Comparison of ENCODE assay signal across 15 cellular contexts in the genomic region with DNA sequence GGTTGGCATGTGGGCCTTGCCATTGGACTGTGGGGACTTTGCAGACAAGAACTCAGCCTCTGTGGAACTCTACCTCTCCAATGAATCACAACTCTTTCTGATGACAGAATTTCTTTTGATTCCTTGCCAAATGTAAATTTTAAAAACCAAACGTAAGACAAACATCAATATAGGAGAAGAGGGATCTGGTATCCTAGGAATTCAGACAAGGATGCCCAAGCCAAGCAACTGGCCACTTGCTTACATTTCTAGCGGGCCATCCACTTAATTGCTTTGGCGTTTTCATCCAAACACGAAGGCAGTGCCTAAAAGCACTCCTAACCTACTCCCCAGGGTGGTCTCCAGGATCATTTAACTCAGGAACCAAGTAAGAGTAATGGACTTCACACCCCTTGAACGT.
"Had no signal": no experiment of that assay in that cellular context is flagged by ENCODE, and none has a peak within 500 bp of the region (broad histone marks: within the 10 kb centered on the region; RNA-seq: fewer than 3 reads in every experiment).

No MANE protein-coding gene starts in this region.

- DNase-seq: activated CD4-positive, alpha-beta memory T cell treated with anti-CD3 and anti-CD28 coated beads, Interleukin-2, amount 10 ng/mL, durations not matched to agents 7 days and 5 days; activated CD4-positive, alpha-beta T cell treated with anti-CD3 and anti-CD28 coated beads for 4 hours; activated effector memory CD4-positive, alpha-beta T cell treated with Interleukin-2 at 50 U/mL for 16 hours; activated naive CD4-positive, alpha-beta T cell treated with anti-CD3 and anti-CD28 coated beads, Interleukin-2, amount 50 U/mL, for 16 hours; activated T-cell treated with anti-CD3 and anti-CD28 coated beads, Interleukin-2, amount 50 U/mL, for 24 hours; cortex of kidney; effector CD4-positive, alpha-beta T cell; left ventricle myocardium inferior; naive B cell; T-helper 1 cell had no signal

- H3K79me2 ChIP-seq: hepatocyte had no signal

- ATAC-seq: stimulated activated memory B cell treated with anti-CD40 and anti-IgM and Interleukin-4, amounts not matched to agents 10 μg/mL and 1 μg/mL and 100 μg/mL, for 72 hours had no signal

- H3K4me1 Mint-ChIP-seq: activated CD4-positive, alpha-beta memory T cell treated with anti-CD3 and anti-CD28 coated beads, Interleukin-2, amount 10 ng/mL, durations not matched to agents 7 days and 5 days; brain; central memory CD8-positive, alpha-beta T cell; stimulated activated memory B cell treated with anti-CD40 and anti-IgM and Interleukin-4, amounts not matched to agents 10 μg/mL and 1 μg/mL and 100 μg/mL, for 72 hours had no signal

- H3K27me3 Mint-ChIP-seq: activated CD4-positive, alpha-beta memory T cell treated with anti-CD3 and anti-CD28 coated beads, Interleukin-2, amount 10 ng/mL, durations not matched to agents 7 days and 5 days; activated T-cell treated with anti-CD3 and anti-CD28 coated beads, Interleukin-2, amount 50 U/mL, for 24 hours; central memory CD8-positive, alpha-beta T cell; naive B cell; stimulated activated memory B cell treated with anti-CD40 and anti-IgM and Interleukin-4, amounts not matched to agents 10 μg/mL and 1 μg/mL and 100 μg/mL, for 72 hours had no signal

- H3K27ac Mint-ChIP-seq: activated CD4-positive, alpha-beta memory T cell treated with anti-CD3 and anti-CD28 coated beads, Interleukin-2, amount 10 ng/mL, durations not matched to agents 7 days and 5 days; activated T-cell treated with anti-CD3 and anti-CD28 coated beads, Interleukin-2, amount 50 U/mL, for 24 hours; stimulated activated memory B cell treated with anti-CD40 and anti-IgM and Interleukin-4, amounts not matched to agents 10 μg/mL and 1 μg/mL and 100 μg/mL, for 72 hours had no signal

- H3K9me3 ChIP-seq: left ventricle myocardium inferior had no signal

- H2AFZ ChIP-seq: hepatocyte, parathyroid adenoma had no signal

- H3K4me3 Mint-ChIP-seq: activated CD4-positive, alpha-beta memory T cell treated with anti-CD3 and anti-CD28 coated beads, Interleukin-2, amount 10 ng/mL, durations not matched to agents 7 days and 5 days; activated T-cell treated with anti-CD3 and anti-CD28 coated beads, Interleukin-2, amount 50 U/mL, for 24 hours; brain; central memory CD8-positive, alpha-beta T cell; naive B cell; stimulated activated memory B cell treated with anti-CD40 and anti-IgM and Interleukin-4, amounts not matched to agents 10 μg/mL and 1 μg/mL and 100 μg/mL, for 72 hours had no signal

- H3K27me3 ChIP-seq: hepatocyte had no signal

- H3K9me3 Mint-ChIP-seq: activated CD4-positive, alpha-beta memory T cell treated with anti-CD3 and anti-CD28 coated beads, Interleukin-2, amount 10 ng/mL, durations not matched to agents 7 days and 5 days; activated T-cell treated with anti-CD3 and anti-CD28 coated beads, Interleukin-2, amount 50 U/mL, for 24 hours; brain; central memory CD8-positive, alpha-beta T cell; naive B cell; stimulated activated memory B cell treated with anti-CD40 and anti-IgM and Interleukin-4, amounts not matched to agents 10 μg/mL and 1 μg/mL and 100 μg/mL, for 72 hours had no signal

- H3K4me1 ChIP-seq: parathyroid adenoma had no signal

- H3K4me3 ChIP-seq: hepatocyte, left ventricle myocardium inferior had no signal

- H3K9ac ChIP-seq: parathyroid adenoma had no signal

- H3K27ac ChIP-seq: hepatocyte, left ventricle myocardium inferior, parathyroid adenoma had no signal

- H3K4me2 ChIP-seq: hepatocyte had no signal
